In the genomic region with DNA sequence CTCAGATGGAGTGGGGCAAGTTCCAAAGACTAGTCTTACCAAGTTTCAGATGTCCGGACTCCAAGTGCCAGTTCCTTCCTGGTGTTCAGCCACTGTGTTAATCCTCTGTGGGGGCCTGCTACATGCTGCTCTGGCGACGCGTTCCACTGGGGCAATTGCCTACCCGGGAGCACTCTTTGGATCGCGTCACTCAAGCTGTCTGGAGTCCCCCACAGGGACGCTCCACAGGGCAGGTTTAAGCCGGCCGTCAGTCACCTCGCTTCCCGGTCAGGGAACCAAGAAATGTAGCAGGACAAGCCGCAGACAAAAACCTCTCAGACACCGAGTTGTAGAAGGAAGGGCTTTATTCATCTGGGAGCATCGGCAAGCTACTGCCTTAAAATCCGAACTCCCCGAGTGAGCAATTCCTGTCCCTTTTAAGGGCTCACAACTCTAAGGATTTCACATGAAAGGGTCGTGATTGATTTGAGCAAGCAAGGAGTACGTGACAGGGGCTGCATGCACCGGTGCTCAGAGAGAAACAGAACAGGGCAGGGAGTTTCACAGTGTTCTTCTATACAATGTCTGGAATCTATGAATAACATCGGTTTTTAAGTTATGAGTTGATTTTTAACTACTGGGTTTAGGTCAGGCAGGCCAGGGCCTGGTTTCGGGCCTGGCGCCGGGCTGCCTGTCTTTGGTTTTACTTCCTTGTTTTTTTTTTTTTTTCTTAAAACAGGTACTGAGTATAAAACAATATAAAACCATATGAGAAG, we compare ENCODE assay signal across 8 cellular contexts. TPM values are rescaled to one million over a fixed set of nuclear protein-coding genes. Genes with fewer than 3 reads are reported as not detected.
DNase-seq lines count a peak whose midpoint lies in the region; ATAC-seq and TF ChIP-seq lines count a peak whose summit lies in the region.
"Not testable (repeated sequence)": the region's sequence is repeated elsewhere in the genome, so short reads cannot be mapped to it uniquely, and the experiment has no call there.

No MANE protein-coding gene starts in this region.

- H3K27me3 Mint-ChIP-seq in naive B cell; stimulated activated memory B cell treated with anti-CD40 and anti-IgM and Interleukin-4, amounts not matched to agents 10 μg/mL and 1 μg/mL and 100 μg/mL, for 72 hours: not testable (repeated sequence)

- not testable (repeated sequence) for H4K20me1 ChIP-seq in OCI-LY3 (ENCODE audit: insufficient read depth, low read length)

- H3K4me3 ChIP-seq in OCI-LY3 (ENCODE audit: low read length), result peak overlapping the region; percentile 95
- H3K4me3 ChIP-seq in esophagus squamous epithelium, result not testable (repeated sequence)

- WGBS in esophagus squamous epithelium, 2 donors, result 51 to 68% methylated on average over 11 to 16 of the region's 24 CpGs

- H3K4me2 ChIP-seq in OCI-LY3 (ENCODE audit: low read length), result peak overlapping the region; percentile 65

- peak; percentile 78 for DNase-seq in ELF-1 (ENCODE audit: low read depth, low spot score)
- DNase-seq in esophagus squamous epithelium (lab: John Stamatoyannopoulos, UW), result not testable (repeated sequence)
- peak; percentile 48 for DNase-seq in naive B cell

- H3K36me3 Mint-ChIP-seq in naive B cell, result not testable (repeated sequence)
- H3K36me3 Mint-ChIP-seq in stimulated activated memory B cell treated with anti-CD40 and anti-IgM and Interleukin-4, amounts not matched to agents 10 μg/mL and 1 μg/mL and 100 μg/mL, for 72 hours, result peaks cover 37% of the 10 kb centered on the region

- not testable (repeated sequence) for H3K9me3 ChIP-seq in OCI-LY3 (ENCODE audit: insufficient read depth, low read length); esophagus squamous epithelium

- not testable (repeated sequence) for H3K36me3 ChIP-seq in OCI-LY3 (replicated peaks; ENCODE audit: low read depth, low read length); esophagus squamous epithelium

- H3K9me3 Mint-ChIP-seq in naive B cell; stimulated activated memory B cell treated with anti-CD40 and anti-IgM and Interleukin-4, amounts not matched to agents 10 μg/mL and 1 μg/mL and 100 μg/mL, for 72 hours: not testable (repeated sequence)

- H3K27ac ChIP-seq in OCI-LY3 (ENCODE audit: low read length), result peak overlapping the region; percentile 100
- H3K27ac ChIP-seq in esophagus squamous epithelium, result peak overlapping the region in 3 of 4 donors; percentile 15 to 55 (median 42)

- H3K4me1 ChIP-seq in OCI-LY3 (ENCODE audit: low read length), result peaks cover 46% of the 10 kb centered on the region
- H3K4me1 ChIP-seq in esophagus squamous epithelium, result not testable (repeated sequence)

- intact Hi-C loops in esophagus squamous epithelium (cut with DNase I), result not testable (repeated sequence)

- peak overlapping the region in 4 of 8 donors; percentile 31 to 69 (median 36) for H3K4me3 Mint-ChIP-seq in naive B cell
- H3K4me3 Mint-ChIP-seq in stimulated activated memory B cell treated with anti-CD40 and anti-IgM and Interleukin-4, amounts not matched to agents 10 μg/mL and 1 μg/mL and 100 μg/mL, for 72 hours, result peak overlapping the region; percentile 99

- peak overlapping the region; percentile 89 to 97 (median 96) for H3K27ac Mint-ChIP-seq in naive B cell
- H3K27ac Mint-ChIP-seq in stimulated activated memory B cell treated with anti-CD40 and anti-IgM and Interleukin-4, amounts not matched to agents 10 μg/mL and 1 μg/mL and 100 μg/mL, for 72 hours, result peak overlapping the region; percentile 100

- H3K79me2 ChIP-seq in OCI-LY3 (ENCODE audit: low read length), result peaks cover 63% of the 10 kb centered on the region

- H3K27me3 ChIP-seq in OCI-LY3 (ENCODE audit: low read depth, low read length); esophagus squamous epithelium: not testable (repeated sequence)

- H3K4me1 Mint-ChIP-seq in naive B cell, result peaks cover 8 to 16% (median 13%) of the 10 kb centered on the region in 3 donors
- H3K4me1 Mint-ChIP-seq in stimulated activated memory B cell treated with anti-CD40 and anti-IgM and Interleukin-4, amounts not matched to agents 10 μg/mL and 1 μg/mL and 100 μg/mL, for 72 hours, result peaks cover 60% of the 10 kb centered on the region

- ATAC-seq in GM18909 (IDR thresholded peaks at IDR 0.05; ENCODE audit: poor library complexity, unreplicated experiment) (peak; percentile 42), GM21723 (IDR thresholded peaks at IDR 0.05; ENCODE audit: unreplicated experiment) (peak; percentile 44), HG03135 (IDR thresholded peaks at IDR 0.05; ENCODE audit: unreplicated experiment) (peak; percentile 45), naive B cell (ENCODE audit: low read depth in 2 of 2) (peak; percentile 27 to 61)
- peak; percentile 80 for ATAC-seq in stimulated activated memory B cell treated with anti-CD40 and anti-IgM and Interleukin-4, amounts not matched to agents 10 μg/mL and 1 μg/mL and 100 μg/mL, for 72 hours

- H3K9ac ChIP-seq in OCI-LY3 (ENCODE audit: low read length), result peak overlapping the region; percentile 100

- TF ChIP-seq CTCF in OCI-LY3 (IDR thresholded peaks at IDR 0.05; ENCODE audit: low read depth, low read length); esophagus squamous epithelium (IDR thresholded peaks at IDR 0.05): not testable (repeated sequence)

- not testable (repeated sequence) for TF ChIP-seq POLR2A in esophagus squamous epithelium (IDR thresholded peaks at IDR 0.05)

- not testable (repeated sequence) for H2AFZ ChIP-seq in OCI-LY3 (ENCODE audit: low read depth, low read length)

RNA-seq across cellular contexts. Expression of a gene that starts 8.6 kb away (rescaled TPM):
- 10 to 100 TPM; 10.1 to 22.1 (median 16.2) TPM for total RNA-seq in esophagus squamous epithelium
- polyA plus RNA-seq in naive B cell (ENCODE audit: low read depth in 6 of 6), result 10 to 100 TPM; 20.4 to 32.2 (median 23.6) TPM

RNA-seq across cellular contexts. Expression of a gene that starts 28.5 kb away (rescaled TPM):
- 100 to 1,000 TPM; 329 to 618 (median 564) TPM for total RNA-seq in esophagus squamous epithelium
- polyA plus RNA-seq in naive B cell (ENCODE audit: low read depth in 6 of 6), result 100 to 1,000 TPM; 280 to 322 (median 304) TPM

RNA-seq across cellular contexts. Expression of a gene that starts 28.5 kb away (rescaled TPM):
- total RNA-seq in esophagus squamous epithelium, result 10 to 100 TPM; 44.1 to 66.4 (median 57.6) TPM
- 10 to 100 TPM; 35.6 to 52.5 (median 46.0) TPM for polyA plus RNA-seq in naive B cell (ENCODE audit: low read depth in 6 of 6)
